Comparison of ENCODE assay signal across 8 cellular contexts in the genomic region with DNA sequence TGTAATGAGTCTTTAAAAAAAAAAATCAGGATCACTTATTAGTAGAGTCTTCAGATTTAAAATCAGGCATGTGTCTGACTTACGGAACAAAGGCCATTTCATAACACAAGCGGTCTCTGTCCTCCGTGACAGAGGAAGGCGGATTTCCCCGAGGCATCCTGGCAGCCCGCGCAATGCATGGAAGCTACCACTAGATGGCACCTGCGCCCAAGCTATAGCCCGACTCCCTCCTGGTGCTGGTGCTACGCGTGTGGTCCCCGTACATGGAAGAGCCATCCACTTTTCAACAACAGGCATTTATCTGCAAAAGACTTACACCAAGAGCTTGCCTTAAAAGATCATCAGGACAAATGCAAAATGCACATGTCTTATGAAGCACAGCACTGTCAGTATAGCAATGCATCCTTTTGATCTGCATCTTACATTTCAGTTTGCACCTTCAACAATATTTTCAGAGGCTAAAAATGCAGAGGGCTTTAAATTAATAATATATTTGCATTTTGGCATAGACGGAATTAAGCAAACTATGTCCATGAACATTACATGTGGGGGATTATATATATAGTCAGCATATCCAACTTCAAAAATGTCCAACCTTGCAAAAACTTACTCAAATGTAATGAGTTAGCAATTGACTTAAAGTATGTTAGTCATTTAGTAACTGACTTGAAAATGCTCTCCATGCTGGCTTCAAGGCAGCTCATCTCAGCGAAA.
DNase-seq lines count a peak whose midpoint lies in the region; ATAC-seq, FAIRE-seq and TF ChIP-seq lines count a peak whose summit lies in the region.

No MANE protein-coding gene starts in this region.

- peak; percentile 79 for FAIRE-seq in islet of Langerhans (lab: Jason Lieb, UNC)

- peak; percentile 96 for DNase-seq in AG08395 (ENCODE audit: low spot score)
- peak; percentile 38 for DNase-seq in NCI-H2171 (lab: John Stamatoyannopoulos, UW)
- DNase-seq in T47D (ENCODE audit: low read depth in 1 of 2, low spot score in 1 of 2): peak; percentile 70 to 86
- DNase-seq in stimulated activated CD4-positive, alpha-beta T cell treated with anti-CD3 and anti-CD28 coated beads, Interleukin-1b, Interleukin-23, amount 100 ng/mL, for 1 hour (ENCODE audit: low read depth in 2 of 2): peak; percentile 41 to 67

- ATAC-seq in GM18868 (IDR thresholded peaks at IDR 0.05; ENCODE audit: unreplicated experiment): peak; percentile 98
- ATAC-seq in HG03066 (IDR thresholded peaks at IDR 0.05; ENCODE audit: low read depth, unreplicated experiment): peak; percentile 78

- H3K4me3 ChIP-seq in WI38 (ENCODE audit: low read depth, low read length): no peak overlapping the region

- in situ Hi-C loops in T47D (cut with HindIII; ENCODE audit: low pct_unique_long_range_greater_than_20kb, low sequenced_read_pairs): no loop called here

- peak; percentile 98 for TF ChIP-seq CTCF in WI38 (IDR thresholded peaks at IDR 0.05; ENCODE audit: low read depth, low read length)

Comparison
In these comparisons a context has a peak if more than half of its experiments do, and no peak if none do; other contexts are left out.
1. DNase-seq: peak in every context shown above with its lines; median percentile 96 in AG08395; 78 in T47D; 54 in stimulated activated CD4-positive, alpha-beta T cell treated with anti-CD3 and anti-CD28 coated beads, Interleukin-1b, Interleukin-23, amount 100 ng/mL, for 1 hour; 38 in NCI-H2171.